In the genomic region with DNA sequence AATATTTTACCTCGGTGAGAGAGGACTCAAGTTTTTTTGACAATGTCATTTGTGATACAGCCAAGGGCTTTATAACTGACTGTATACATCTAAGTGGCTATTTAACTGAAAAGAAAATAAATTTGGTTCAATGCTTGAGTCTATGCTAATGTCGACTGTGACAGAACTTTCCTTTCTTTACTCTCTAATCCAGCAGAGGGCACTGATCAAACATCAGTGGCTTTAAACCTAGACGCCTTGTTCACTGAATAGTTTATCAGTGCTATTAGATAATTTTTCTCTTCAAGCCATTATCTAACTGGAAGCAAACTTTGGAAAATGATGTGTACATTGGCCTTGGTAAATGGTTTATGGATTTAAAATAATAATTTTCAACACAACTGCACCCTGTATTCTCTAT, we compare ENCODE assay signal across 9 cellular contexts.
DNase-seq lines count a peak whose midpoint lies in the region; ATAC-seq lines count a peak whose summit lies in the region.
"Had no signal": no experiment of that assay in that cellular context is flagged by ENCODE, and none has a peak within 500 bp of the region (broad histone marks: within the 10 kb centered on the region; RNA-seq: fewer than 3 reads in every experiment).

No MANE protein-coding gene starts in this region.

- ATAC-seq in HG02759 (IDR thresholded peaks at IDR 0.05; ENCODE audit: unreplicated experiment) = peak; percentile 48
- ATAC-seq in HG03097 (IDR thresholded peaks at IDR 0.05; ENCODE audit: low FRiP score, unreplicated experiment) = no peak

- DNase-seq in NCI-H2171 treated with DMSO at 0.1 percent for 48 hours (lab: John Stamatoyannopoulos, UW) = peak; percentile 32
- DNase-seq in NCI-H2171 (lab: John Stamatoyannopoulos, UW) = no peak
- DNase-seq in SW480 (ENCODE audit: low spot score) = peak; percentile 13
- peak; percentile 50 for DNase-seq in renal cortical epithelial cell (ENCODE audit: low read depth)
- DNase-seq in central memory CD4-positive, alpha-beta T cell = no peak
- DNase-seq in nucleus accumbens (lab: John Stamatoyannopoulos, UW) = no peak
- DNase-seq: aorta had no signal

Comparison
In these comparisons a context has a peak if more than half of its experiments do, and no peak if none do; other contexts are left out.
1. DNase-seq: peak in NCI-H2171 treated with DMSO at 0.1 percent for 48 hours (single experiment), SW480 (single experiment) and renal cortical epithelial cell (single experiment); none in NCI-H2171 (single experiment), central memory CD4-positive, alpha-beta T cell (single experiment) and nucleus accumbens (0 of 56).